In the genomic region with DNA sequence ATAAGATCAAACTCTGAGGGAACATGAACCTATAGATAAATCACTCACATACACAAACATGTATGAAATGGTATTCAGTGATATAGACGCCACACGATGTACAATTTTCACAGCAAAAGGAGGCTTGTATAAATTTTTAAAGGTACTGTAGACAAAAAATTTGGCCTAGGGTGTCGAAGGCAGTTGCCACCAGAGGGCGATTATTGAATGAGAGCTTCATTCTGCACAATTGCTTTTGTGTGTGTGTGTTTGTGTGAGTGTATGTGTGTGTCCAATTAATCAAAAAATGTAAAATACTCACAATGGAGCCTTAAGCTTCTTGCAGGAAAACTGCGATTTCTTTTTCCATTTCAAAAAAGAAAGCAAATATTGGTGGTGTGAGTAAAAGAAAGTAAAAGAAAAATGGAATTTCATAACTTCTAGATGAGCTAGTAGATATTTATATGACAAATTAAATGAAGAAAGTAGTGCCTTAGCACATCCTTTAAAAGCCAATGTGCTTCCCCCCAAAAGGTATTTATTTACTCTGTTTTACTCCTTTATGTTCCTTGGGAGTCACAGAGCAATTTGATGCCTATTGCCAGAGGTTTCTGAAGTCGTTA, we compare ENCODE assay signal across 9 cellular contexts.
DNase-seq lines count a peak whose midpoint lies in the region; ATAC-seq and TF ChIP-seq lines count a peak whose summit lies in the region.
"Had no signal": no experiment of that assay in that cellular context is flagged by ENCODE, and none has a peak within 500 bp of the region (broad histone marks: within the 10 kb centered on the region; RNA-seq: fewer than 3 reads in every experiment).

No MANE protein-coding gene starts in this region.

- no peak overlapping the region for H3K27ac Mint-ChIP-seq in H9
- H3K27ac Mint-ChIP-seq: activated naive CD4-positive, alpha-beta T cell treated with anti-CD3 and anti-CD28 coated beads, Interleukin-2, amount 50 U/mL, for 24 hours had no signal

- H3K9me3 ChIP-seq in H9 (ENCODE audit: control insufficient read depth, low read depth, low read length) (no peaks in the 10 kb centered on the region), OCI-LY7 (ENCODE audit: low read length) (peaks cover 6% of the 10 kb centered on the region; the same call in 1 of the 2 replicates)

- H2AK5ac ChIP-seq in H9 (ENCODE audit: insufficient read length, low read length), result no peak overlapping the region

- CTCF ChIA-PET in OCI-LY7 (lab: Charles Lee; ENCODE audit: unreplicated experiment), result interaction anchor here (0.6 to 1.7 kb wide), 2 partner anchors 10 to 134 kb away, joined by 3 to 6 read pairs; no protein-coding TSS in a partner anchor

- H3K4me2 ChIP-seq in H9 (ENCODE audit: insufficient read depth, insufficient read length, low read length), result no peak overlapping the region
- peak overlapping the region; percentile 10 for H3K4me2 ChIP-seq in OCI-LY7 (ENCODE audit: low read length)

- H3K23me2 ChIP-seq in H9 (ENCODE audit: insufficient read length, low read depth, low read length, poor library complexity, severe bottlenecking), result no peaks in the 10 kb centered on the region

- no peak overlapping the region for H4K5ac ChIP-seq in H9 (ENCODE audit: insufficient read length, low read depth, low read length)

- H3K9me2 ChIP-seq in OCI-LY7 (ENCODE audit: insufficient read depth, low read length), result no peaks in the 10 kb centered on the region

- WGBS in H9 (ENCODE audit: extremely low coverage, insufficient read length, low lambda C conversion rate), result no CpG with 5 or more reads among the region's 6 CpGs

- TF ChIP-seq CTCF in H9 (conservative IDR thresholded peaks at IDR 0.05) (peak; percentile 77), OCI-LY7 (conservative IDR thresholded peaks at IDR 0.05; ENCODE audit: low read length) (peak; percentile 97)

- H2BK20ac ChIP-seq in H9 (ENCODE audit: low read depth, low read length, poor library complexity, severe bottlenecking), result no peak overlapping the region

- H3K18ac ChIP-seq in H9 (ENCODE audit: insufficient read length, low read depth, low read length), result no peak overlapping the region

- H3K9me3 Mint-ChIP-seq in H9, result no peaks in the 10 kb centered on the region
- H3K9me3 Mint-ChIP-seq: activated naive CD4-positive, alpha-beta T cell treated with anti-CD3 and anti-CD28 coated beads, Interleukin-2, amount 50 U/mL, for 24 hours had no signal

- H3K56ac ChIP-seq in H9 (ENCODE audit: insufficient read length, low read depth, low read length), result no peak overlapping the region

- no peaks in the 10 kb centered on the region for H3K36me3 Mint-ChIP-seq in H9 (ENCODE audit: insufficient read depth in 1 of 3, low read depth in 3 of 3)
- H3K36me3 Mint-ChIP-seq: activated naive CD4-positive, alpha-beta T cell treated with anti-CD3 and anti-CD28 coated beads, Interleukin-2, amount 50 U/mL, for 24 hours had no signal

- no peak overlapping the region for H2BK120ac ChIP-seq in H9 (ENCODE audit: low read depth, low read length, poor library complexity, severe bottlenecking)

- POLR2A ChIA-PET in OCI-LY7 (lab: Charles Lee), result interaction anchor here (0.6 to 1.0 kb wide), 4 partner anchors 40 to 999 kb away, joined by 3 to 4 read pairs (median 4); no protein-coding TSS in a partner anchor

- H4K91ac ChIP-seq in H9 (ENCODE audit: insufficient read length, low read depth, low read length), result no peak overlapping the region

- H4K20me1 ChIP-seq in H9 (ENCODE audit: control insufficient read depth, insufficient read depth, insufficient read length) (no peaks in the 10 kb centered on the region), OCI-LY7 (ENCODE audit: insufficient read depth, low read length) (no peaks in the 10 kb centered on the region)

- ATAC-seq in GM21526 (IDR thresholded peaks at IDR 0.05; ENCODE audit: low FRiP score, unreplicated experiment) (no peak), GM21423 (IDR thresholded peaks at IDR 0.05; ENCODE audit: unreplicated experiment) (no peak)

- H3K36me3 ChIP-seq in OCI-LY7 (ENCODE audit: insufficient read depth, low read length), result no peaks in the 10 kb centered on the region; the same call in 1 of the 2 replicates

- no peak overlapping the region for H3K4me3 Mint-ChIP-seq in H9
- H3K4me3 Mint-ChIP-seq: activated naive CD4-positive, alpha-beta T cell treated with anti-CD3 and anti-CD28 coated beads, Interleukin-2, amount 50 U/mL, for 24 hours had no signal

- no peaks in the 10 kb centered on the region for H3K4me1 Mint-ChIP-seq in H9
- H3K4me1 Mint-ChIP-seq: activated naive CD4-positive, alpha-beta T cell treated with anti-CD3 and anti-CD28 coated beads, Interleukin-2, amount 50 U/mL, for 24 hours had no signal

- H3K23ac ChIP-seq in H9 (ENCODE audit: insufficient read length, low read depth, low read length), result no peak overlapping the region

- H3K27me3 ChIP-seq in H9 (ENCODE audit: insufficient read depth, low read length), result no peaks in the 10 kb centered on the region

- no peak overlapping the region for H2AFZ ChIP-seq in H9 (ENCODE audit: low read length)
- H2AFZ ChIP-seq in OCI-LY7 (ENCODE audit: low read length), result peak overlapping the region; percentile 68

- no peak overlapping the region for H4K8ac ChIP-seq in H9 (replicated peaks; ENCODE audit: insufficient read length, low read depth, low read length)

- H2BK12ac ChIP-seq in H9 (ENCODE audit: insufficient read length, low read depth, low read length), result no peak overlapping the region

- H3K4me1 ChIP-seq in H9 (ENCODE audit: insufficient read depth, low read length) (no peaks in the 10 kb centered on the region), OCI-LY7 (ENCODE audit: insufficient read depth, low read length, poor library complexity, severe bottlenecking) (peaks cover 19% of the 10 kb centered on the region)

- H3K4me3 ChIP-seq in OCI-LY7 (ENCODE audit: low read depth, low read length, poor library complexity, severe bottlenecking), result no peak overlapping the region

- H3K27me3 Mint-ChIP-seq in H9 (ENCODE audit: low read depth), result no peaks in the 10 kb centered on the region

- intact Hi-C loops in OCI-LY7 (cut with micrococcal nuclease; ENCODE audit: unreplicated experiment), result loop anchor here (2.0 to 10.0 kb wide), 4 partner anchors 41 to 827 kb away; no protein-coding TSS in a partner anchor

- H3K79me1 ChIP-seq in H9 (ENCODE audit: insufficient read depth, low read depth, low read length, poor library complexity, severe bottlenecking), result no peaks in the 10 kb centered on the region

- no peak overlapping the region for H3T11ph ChIP-seq in H9 (ENCODE audit: low read length)

- H3K9ac ChIP-seq in H9 (ENCODE audit: extremely low read depth, insufficient read length, low read length), result no peak overlapping the region

- no TSS peak for BruUV-seq in OCI-LY7 (replicated peaks; lab: Mats Ljungman, UMichigan)

- H3K79me2 ChIP-seq in H9 (ENCODE audit: insufficient read depth, low read length) (no peaks in the 10 kb centered on the region), OCI-LY7 (ENCODE audit: insufficient read depth, low read depth, low read length) (no peaks in the 10 kb centered on the region)

- H3K14ac ChIP-seq in H9 (ENCODE audit: insufficient read depth, low read length), result no peak overlapping the region

- no peak overlapping the region for H3K4ac ChIP-seq in H9 (ENCODE audit: low read depth, low read length)

- H2BK5ac ChIP-seq in H9 (ENCODE audit: insufficient read length, low read length), result no peak overlapping the region

- DNase-seq in AG20443 (ENCODE audit: low spot score) (peak; percentile 22), H9 (no peak), OCI-LY7 (ENCODE audit: low spot score) (peak; percentile 82), hepatic stellate cell (ENCODE audit: low spot score) (peak; percentile 1), DMS79 treated with DMSO at 0.1 percent for 48 hours (lab: John Stamatoyannopoulos, UW) (no peak), germinal center (ENCODE audit: low spot score) (no peak)

- H3K27ac ChIP-seq in H9 (ENCODE audit: insufficient read length, low read depth, low read length) (no peak overlapping the region), OCI-LY7 (ENCODE audit: low read depth, low read length, poor library complexity, severe bottlenecking) (no peak overlapping the region)

- no peak overlapping the region for H2BK15ac ChIP-seq in H9 (ENCODE audit: low read depth, low read length)

Comparison
In these comparisons a context has a peak if more than half of its experiments do, and no peak if none do; other contexts are left out.
1. DNase-seq: peak in AG20443 (single experiment), OCI-LY7 (single experiment) and hepatic stellate cell (single experiment); none in H9 (single experiment), DMS79 treated with DMSO at 0.1 percent for 48 hours (single experiment) and germinal center (single experiment).